ENCODE assay signal across 8 cellular contexts in the genomic region with DNA sequence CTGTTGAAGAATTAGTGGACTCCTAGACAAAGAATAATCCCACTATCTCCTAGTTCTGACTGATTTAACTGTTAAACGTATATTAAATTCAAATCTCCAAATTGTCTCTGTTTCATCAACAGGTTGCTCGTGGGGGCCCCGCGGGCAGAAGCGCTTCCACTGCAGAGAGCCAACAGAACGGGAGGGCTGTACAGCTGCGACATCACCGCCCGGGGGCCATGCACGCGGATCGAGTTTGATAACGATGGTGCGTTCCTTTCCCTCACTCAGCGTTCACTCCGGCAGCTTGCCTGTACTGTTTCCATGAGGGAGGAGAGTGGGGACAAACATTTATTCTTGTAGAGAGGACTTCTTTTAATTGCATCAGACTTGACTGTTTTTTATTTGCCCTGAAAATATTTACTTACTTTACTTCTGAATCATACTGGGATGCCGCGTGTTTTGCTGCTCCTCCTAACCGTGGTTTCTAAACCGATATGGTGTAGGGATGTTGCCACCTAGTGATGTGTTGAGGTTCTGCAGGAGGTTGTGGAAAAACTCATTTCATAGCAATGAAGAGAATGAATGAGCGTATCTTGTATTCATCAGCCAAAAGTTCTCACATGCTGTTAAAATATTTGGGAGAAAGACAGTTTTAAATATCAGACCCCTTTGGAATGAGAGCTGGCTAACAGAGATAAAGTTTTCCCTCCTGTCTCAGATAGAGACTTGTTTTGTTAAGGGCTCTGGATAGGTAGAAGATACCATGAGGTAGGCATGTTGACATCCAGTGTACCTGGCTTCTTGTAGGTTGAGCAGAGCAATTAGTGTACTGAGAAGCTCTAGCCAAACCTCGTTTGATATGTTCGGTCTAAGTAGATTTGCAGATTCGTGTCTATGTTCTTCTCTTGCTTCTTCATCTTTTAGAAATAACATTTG. TPM values are rescaled to one million over a fixed set of nuclear protein-coding genes. Genes with fewer than 3 reads are reported as not detected.
A peak's percentile ranks its signal among the peaks of the same experiment; 100 is the strongest.
DNase-seq lines count a peak whose midpoint lies in the region; ATAC-seq and TF ChIP-seq lines count a peak whose summit lies in the region.

No MANE protein-coding gene starts in this region.

- H3K4me1 ChIP-seq in duodenal mucosa (ENCODE audit: control insufficient read depth in 1 of 2, insufficient read depth in 2 of 2, low read length in 2 of 2), result peaks cover 53% of the 10 kb centered on the region in 2 donors

- H3K36me3 Mint-ChIP-seq in Calu3 (ENCODE audit: insufficient read depth, unreplicated experiment), result peaks cover 57% of the 10 kb centered on the region
- no peaks in the 10 kb centered on the region for H3K36me3 Mint-ChIP-seq in memory B cell

- ATAC-seq in HG02981 (IDR thresholded peaks at IDR 0.05; ENCODE audit: unreplicated experiment) (peak; percentile 44), memory B cell (ENCODE audit: low read depth) (peak; percentile 30), HG03097 (IDR thresholded peaks at IDR 0.05; ENCODE audit: low FRiP score, unreplicated experiment) (no peak)

- H3K27me3 ChIP-seq in duodenal mucosa (ENCODE audit: control insufficient read depth in 1 of 2, insufficient read depth in 2 of 2, low read length in 2 of 2), result no peaks in the 10 kb centered on the region

- H3K27ac Mint-ChIP-seq in Calu3 (ENCODE audit: unreplicated experiment) (peak overlapping the region; percentile 96), memory B cell (no peak overlapping the region)

- H3K9me3 Mint-ChIP-seq in Calu3 (ENCODE audit: low read depth, unreplicated experiment) (no peaks in the 10 kb centered on the region), memory B cell (no peaks in the 10 kb centered on the region)

- intact Hi-C loops in Calu3 (cut with micrococcal nuclease; ENCODE audit: unreplicated experiment), result loop anchor here (1.0 to 10.0 kb wide), 3 partner anchors 171 to 293 kb away; no protein-coding TSS in a partner anchor

- no peaks in the 10 kb centered on the region for H3K27me3 Mint-ChIP-seq in Calu3 (ENCODE audit: unreplicated experiment)
- peaks cover 2% of the 10 kb centered on the region for H3K27me3 Mint-ChIP-seq in memory B cell

- TF ChIP-seq CTCF in Calu3 (IDR thresholded peaks at IDR 0.05; ENCODE audit: unreplicated experiment), result peak; percentile 74

- no TSS peak for BruUV-seq in Calu3 (replicated peaks; lab: Mats Ljungman, UMichigan)

- DNase-seq in Calu3 (peak; percentile 74), NCI-H774 (lab: John Stamatoyannopoulos, UW) (peak; percentile 67), memory B cell (ENCODE audit: low spot score in 2 of 2) (peak; percentile 51 to 67)
- peak; percentile 32 to 80 for DNase-seq in activated CD4-positive, alpha-beta T cell treated with anti-CD3 and anti-CD28 coated beads, Interleukin-2, amount 50 U/mL, for 24 hours (ENCODE audit: low read depth in 1 of 2, low spot score in 1 of 2)
- peak; percentile 32 for DNase-seq in stimulated activated CD8-positive, alpha-beta memory T cell treated with anti-CD3 and anti-CD28 coated beads, Interleukin-12 subunit alpha, Interleukin-12 subunit beta, amount 100 ng/mL, for 4 hours (ENCODE audit: low read depth)

- peak overlapping the region; percentile 13 to 29 for H3K4me3 ChIP-seq in duodenal mucosa (ENCODE audit: low read depth in 1 of 2, low read length in 2 of 2)

- H3K4me3 Mint-ChIP-seq in Calu3 (ENCODE audit: low read depth, unreplicated experiment) (peak overlapping the region; percentile 62), memory B cell (no peak overlapping the region)

- H3K27ac ChIP-seq in duodenal mucosa (ENCODE audit: low read depth, low read length), result no peak overlapping the region

- H3K9ac ChIP-seq in duodenal mucosa (ENCODE audit: low read depth in 1 of 2, low read length in 2 of 2), result peak overlapping the region in 1 of 2 donors; percentile 28

- peaks cover 21 to 24% of the 10 kb centered on the region in 2 donors for H3K36me3 ChIP-seq in duodenal mucosa (ENCODE audit: control insufficient read depth in 1 of 2, insufficient read depth in 2 of 2, low read length in 2 of 2)

- H3K9me3 ChIP-seq in duodenal mucosa (ENCODE audit: control insufficient read depth in 1 of 2, low read length in 2 of 2), result no peaks in the 10 kb centered on the region

- CTCF ChIA-PET in Calu3 (lab: Charles Lee), result interaction anchor here (0.5 to 0.8 kb wide), 2 partner anchors 177 to 347 kb away, joined by 3 read pairs; no protein-coding TSS in a partner anchor

- H3K4me1 Mint-ChIP-seq in Calu3 (ENCODE audit: low read depth, unreplicated experiment) (peaks cover 55% of the 10 kb centered on the region), memory B cell (peaks cover 32% of the 10 kb centered on the region)

RNA-seq across cellular contexts. Expression of a gene that starts 38.3 kb away (rescaled TPM):
- total RNA-seq in Calu3 (2022), result 242 and 270 TPM in 2 replicates
